8 cellular contexts compared by ENCODE assay signal in the genomic region with DNA sequence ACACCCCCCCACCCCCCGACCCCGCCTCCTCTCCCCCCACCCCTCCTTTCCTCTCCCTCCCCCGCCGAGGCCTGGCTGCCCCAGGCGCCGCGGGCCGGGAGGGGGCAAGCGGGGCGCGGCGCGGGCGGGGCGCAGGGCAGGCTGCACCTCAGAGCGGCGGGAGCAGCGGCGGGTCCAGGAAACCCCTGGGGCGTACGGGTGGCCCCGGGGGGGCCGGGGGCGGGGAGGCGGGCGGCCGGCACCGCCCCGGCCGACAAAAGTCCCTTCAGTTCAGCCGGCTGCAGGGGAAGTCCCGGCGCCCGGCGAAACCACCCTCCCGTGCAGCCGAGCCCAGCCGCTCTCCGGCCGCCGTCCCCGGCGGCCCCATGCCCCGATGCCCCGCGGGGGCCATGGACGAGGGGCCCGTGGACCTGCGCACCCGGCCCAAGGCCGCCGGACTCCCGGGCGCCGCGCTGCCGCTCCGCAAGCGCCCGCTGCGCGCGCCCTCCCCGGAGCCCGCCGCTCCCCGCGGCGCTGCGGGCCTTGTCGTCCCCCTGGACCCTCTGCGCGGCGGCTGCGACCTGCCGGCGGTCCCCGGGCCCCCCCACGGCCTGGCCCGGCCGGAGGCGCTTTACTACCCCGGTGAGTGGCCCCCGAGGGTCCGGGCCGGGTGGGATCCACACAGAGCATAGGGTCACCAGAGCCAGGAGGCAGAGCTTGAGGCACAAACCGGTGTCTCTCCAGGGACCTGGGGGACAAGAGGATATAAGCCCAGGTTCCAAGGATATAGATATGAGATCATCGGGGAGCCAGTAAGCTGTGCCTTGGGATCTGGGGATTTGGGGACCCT. TPM values are rescaled to one million over a fixed set of nuclear protein-coding genes. Genes with fewer than 3 reads are reported as not detected.
A peak's percentile ranks its signal among the peaks of the same experiment; 100 is the strongest.
DNase-seq lines count a peak whose midpoint lies in the region; ATAC-seq and TF ChIP-seq lines count a peak whose summit lies in the region.

A gene with protein sequence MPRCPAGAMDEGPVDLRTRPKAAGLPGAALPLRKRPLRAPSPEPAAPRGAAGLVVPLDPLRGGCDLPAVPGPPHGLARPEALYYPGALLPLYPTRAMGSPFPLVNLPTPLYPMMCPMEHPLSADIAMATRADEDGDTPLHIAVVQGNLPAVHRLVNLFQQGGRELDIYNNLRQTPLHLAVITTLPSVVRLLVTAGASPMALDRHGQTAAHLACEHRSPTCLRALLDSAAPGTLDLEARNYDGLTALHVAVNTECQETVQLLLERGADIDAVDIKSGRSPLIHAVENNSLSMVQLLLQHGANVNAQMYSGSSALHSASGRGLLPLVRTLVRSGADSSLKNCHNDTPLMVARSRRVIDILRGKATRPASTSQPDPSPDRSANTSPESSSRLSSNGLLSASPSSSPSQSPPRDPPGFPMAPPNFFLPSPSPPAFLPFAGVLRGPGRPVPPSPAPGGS (plus strand): TSS at position 283 of the 829 bp plus-strand sequence. CDS start 83 bp downstream, at position 366.

- TF ChIP-seq POLR2A in thyroid gland (IDR thresholded peaks at IDR 0.05): peak in 1 of 2 donors; percentile 66

- H3K27ac Mint-ChIP-seq in CD4-positive, alpha-beta T cell: peak within 1 kb of the TSS; percentile 99
- H3K27ac Mint-ChIP-seq in neural crest cell (ENCODE audit: unreplicated experiment): peak within 1 kb of the TSS; percentile 20

- no peaks in the 10 kb centered on the region for H3K9me3 ChIP-seq in CD4-positive, alpha-beta T cell (ENCODE audit: control insufficient read depth, low read length)
- H3K9me3 ChIP-seq in thyroid gland: no peaks in the 10 kb centered on the region

- 1 to 5% methylated on average over 2 to 18 of the region's 88 CpGs for WGBS in thyroid gland, 2 donors

- H3K4me3 ChIP-seq in fibroblast of mammary gland (ENCODE audit: control insufficient read depth, low read depth, low read length) (peak within 1 kb of the TSS; percentile 74), thyroid gland (replicated peaks in 1 of 3) (peak within 1 kb of the TSS; percentile 38 to 89 (median 47))

- peak within 1 kb of the TSS; percentile 98 for H3K4me3 Mint-ChIP-seq in CD4-positive, alpha-beta T cell
- peak within 1 kb of the TSS; percentile 87 for H3K4me3 Mint-ChIP-seq in activated T-cell treated with anti-CD3 and anti-CD28 coated beads, Interleukin-2, amount 50 U/mL, for 4 hours
- H3K4me3 Mint-ChIP-seq in neural crest cell: peak within 1 kb of the TSS; percentile 80

- H3K27me3 ChIP-seq in CD4-positive, alpha-beta T cell (ENCODE audit: control insufficient read depth, insufficient read depth, low read length): no peaks in the 10 kb centered on the region
- no peaks in the 10 kb centered on the region for H3K27me3 ChIP-seq in thyroid gland

- peaks cover 40% of the 10 kb centered on the region for H3K36me3 Mint-ChIP-seq in CD4-positive, alpha-beta T cell (ENCODE audit: low read depth)
- H3K36me3 Mint-ChIP-seq in activated T-cell treated with anti-CD3 and anti-CD28 coated beads, Interleukin-2, amount 50 U/mL, for 4 hours (ENCODE audit: insufficient read depth): peaks cover 5% of the 10 kb centered on the region
- no peaks in the 10 kb centered on the region for H3K36me3 Mint-ChIP-seq in neural crest cell (ENCODE audit: low read depth)

- peaks cover 34 to 75% of the 10 kb centered on the region in 2 donors for H3K4me1 ChIP-seq in thyroid gland

- POLR2A ChIA-PET in CD4-positive, alpha-beta T cell (lab: Charles Lee): interaction anchor here (1.0 kb wide), 1 partner anchor 22 kb away, joined by 3 read pairs; no protein-coding TSS in a partner anchor

- peak within 1 kb of the TSS; percentile 92 for H3K27ac ChIP-seq in CD4-positive, alpha-beta T cell (ENCODE audit: low read depth, low read length)
- H3K27ac ChIP-seq in thyroid gland: peak within 1 kb of the TSS; percentile 89 to 97 (median 89)

- peaks cover 2 to 13% of the 10 kb centered on the region in 2 donors for H3K36me3 ChIP-seq in thyroid gland

- peak; percentile 39 for ATAC-seq in CD4-positive, alpha-beta T cell (ENCODE audit: poor library complexity)
- peak; percentile 25 for ATAC-seq in GM21619 (IDR thresholded peaks at IDR 0.05; ENCODE audit: unreplicated experiment)
- ATAC-seq in activated T-cell treated with anti-CD3 and anti-CD28 coated beads, Interleukin-2, amount 50 U/mL, for 4 hours: peak; percentile 20 to 31

- H3K4me1 Mint-ChIP-seq in CD4-positive, alpha-beta T cell (ENCODE audit: low read depth): peaks cover 62% of the 10 kb centered on the region
- peaks cover 58% of the 10 kb centered on the region for H3K4me1 Mint-ChIP-seq in activated T-cell treated with anti-CD3 and anti-CD28 coated beads, Interleukin-2, amount 50 U/mL, for 4 hours (ENCODE audit: low read depth)
- peaks cover 6% of the 10 kb centered on the region for H3K4me1 Mint-ChIP-seq in neural crest cell

- intact Hi-C loops in CD4-positive, alpha-beta T cell (cut with DNase I, micrococcal nuclease): no loop called here
- intact Hi-C loops in thyroid gland (cut with DNase I): no loop called here

- peak; percentile 48 to 87 (median 68) for DNase-seq in CD4-positive, alpha-beta T cell
- DNase-seq in NOMO-1 (lab: John Stamatoyannopoulos, UW; ENCODE audit: unreplicated experiment in 2 of 2) (peak; percentile 57), fibroblast of mammary gland (ENCODE audit: low read depth) (peak; percentile 64), neural crest cell (ENCODE audit: low read depth, low spot score) (no peak), thyroid gland (peak; percentile 70 to 80), pons (ENCODE audit: low spot score) (no peak)
- peak; percentile 67 for DNase-seq in activated T-cell treated with anti-CD3 and anti-CD28 coated beads, Interleukin-2, amount 50 U/mL, for 4 hours

- H3K27me3 Mint-ChIP-seq in CD4-positive, alpha-beta T cell: no peaks in the 10 kb centered on the region
- H3K27me3 Mint-ChIP-seq in activated T-cell treated with anti-CD3 and anti-CD28 coated beads, Interleukin-2, amount 50 U/mL, for 4 hours (ENCODE audit: low read depth): no peaks in the 10 kb centered on the region
- peaks cover 86% of the 10 kb centered on the region for H3K27me3 Mint-ChIP-seq in neural crest cell (ENCODE audit: low read depth)

- no peak for TF ChIP-seq CTCF in CD4-positive, alpha-beta T cell (IDR thresholded peaks at IDR 0.05)
- no peak for TF ChIP-seq CTCF in fibroblast of mammary gland (conservative IDR thresholded peaks at IDR 0.05; ENCODE audit: control insufficient read depth, insufficient read depth, low read depth, low read length)
- no peak for TF ChIP-seq CTCF in neural crest cell (conservative IDR thresholded peaks at IDR 0.05)
- TF ChIP-seq CTCF in thyroid gland (IDR thresholded peaks at IDR 0.05): peak in 1 of 6 experiments; percentile 11

- CTCF ChIA-PET in CD4-positive, alpha-beta T cell (lab: Charles Lee): interaction anchor here (1.0 to 1.9 kb wide), 2 partner anchors 18 to 25 kb away, joined by 4 to 7 read pairs; no protein-coding TSS in a partner anchor

- H3K9me3 Mint-ChIP-seq in CD4-positive, alpha-beta T cell: no peaks in the 10 kb centered on the region
- H3K9me3 Mint-ChIP-seq in activated T-cell treated with anti-CD3 and anti-CD28 coated beads, Interleukin-2, amount 50 U/mL, for 4 hours: no peaks in the 10 kb centered on the region
- no peaks in the 10 kb centered on the region for H3K9me3 Mint-ChIP-seq in neural crest cell

RNA-seq across cellular contexts. Expression of the gene that starts here (rescaled TPM):
- 10 to 100 TPM; 90.9 to 97.1 TPM for total RNA-seq in CD4-positive, alpha-beta T cell
- total RNA-seq in activated T-cell treated with anti-CD3 and anti-CD28 coated beads, Interleukin-2, amount 50 U/mL, for 4 hours: 10 to 100 TPM; 27.9 to 35.3 (median 34.6) TPM
- total RNA-seq in neural crest cell (2.2 TPM in 2 replicates), thyroid gland (10 to 100 TPM; 12.4 to 56.2 (median 16.8) TPM)

Comparison
In these comparisons a context has a peak if more than half of its experiments do, and no peak if none do; other contexts are left out.
1. DNase-seq: peak in CD4-positive, alpha-beta T cell (10 of 10), NOMO-1 (2 of 2), activated T-cell treated with anti-CD3 and anti-CD28 coated beads, Interleukin-2, amount 50 U/mL, for 4 hours (single experiment), fibroblast of mammary gland (single experiment) and thyroid gland (2 of 2); none in neural crest cell (single experiment) and pons (single experiment).
2. Peak in every context shown above with its lines, with median percentiles within 50 percentile points of each other: ATAC-seq and H3K4me3 Mint-ChIP-seq.